ENCODE assay signal across 35 cellular contexts in the genomic region with DNA sequence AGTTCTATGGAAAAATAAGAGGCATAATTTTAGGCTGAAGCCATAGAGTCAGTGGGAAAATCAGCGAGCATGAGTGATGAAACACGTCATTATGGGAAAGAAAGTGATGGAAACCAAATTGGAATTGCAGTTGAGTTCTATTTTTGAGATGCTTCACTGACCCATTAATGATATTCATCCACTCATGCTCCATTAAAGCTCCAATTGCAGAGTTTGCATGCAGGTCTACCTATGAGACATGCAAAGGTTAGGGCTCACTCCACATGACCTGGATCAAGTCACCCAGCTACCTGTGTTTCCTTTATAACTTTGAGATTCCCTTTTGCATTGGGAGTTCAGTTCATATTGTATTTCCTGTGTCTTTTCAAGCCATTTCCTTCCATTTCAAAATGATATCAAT. TPM values are rescaled to one million over a fixed set of nuclear protein-coding genes. Genes with fewer than 3 reads are reported as not detected.
"Had no signal": no experiment of that assay in that cellular context is flagged by ENCODE, and none has a peak within 500 bp of the region (broad histone marks: within the 10 kb centered on the region; RNA-seq: fewer than 3 reads in every experiment).

No MANE protein-coding gene starts in this region.

- H3K36me3 Mint-ChIP-seq: activated naive CD4-positive, alpha-beta T cell treated with anti-CD3 and anti-CD28 coated beads, Interleukin-2, amount 10 ng/mL, durations not matched to agents 7 days and 5 days; activated naive CD8-positive, alpha-beta T cell had no signal

- H3K27ac Mint-ChIP-seq: activated B cell treated with CpG ODN at 0.5 μM for 24 hours; activated CD8-positive, alpha-beta T cell treated with anti-CD3 and anti-CD28 coated beads for 36 hours; activated naive CD4-positive, alpha-beta T cell treated with anti-CD3 and anti-CD28 coated beads, Interleukin-2, amount 10 ng/mL, durations not matched to agents 7 days and 5 days; activated naive CD8-positive, alpha-beta T cell; activated T-helper 2 cell treated with anti-CD3 and anti-CD28 coated beads, Interferon-gamma antibody, Interleukin-2, Interleukin-4, amounts not matched to agents 10 μg/mL and 5 μg/mL and 100 μg/mL, durations not matched to agents 14 hours and 24 hours and 36 hours; effector memory CD8-positive, alpha-beta T cell; T-helper 17 cell; T-helper 2 cell treated with Interferon-gamma antibody and Interleukin-4, amounts not matched to agents 5 μg/mL and 100 μg/mL, for 36 hours had no signal

- H3K4me1 Mint-ChIP-seq: activated B cell treated with CpG ODN at 0.5 μM for 24 hours; activated naive CD4-positive, alpha-beta T cell treated with anti-CD3 and anti-CD28 coated beads, Interleukin-2, amount 10 ng/mL, durations not matched to agents 7 days and 5 days had no signal

- H3K4me3 ChIP-seq: esophagus muscularis mucosa, gastrocnemius medialis, heart left ventricle had no signal

- H3K27me3 ChIP-seq: brain microvascular endothelial cell, foreskin keratinocyte had no signal

- H3K27ac ChIP-seq: brain microvascular endothelial cell, esophagus muscularis mucosa, foreskin keratinocyte, gastrocnemius medialis, heart left ventricle, WERI-Rb-1 had no signal

- H3K9me3 Mint-ChIP-seq: activated B cell treated with CpG ODN at 0.5 μM for 24 hours; activated CD8-positive, alpha-beta T cell treated with anti-CD3 and anti-CD28 coated beads for 36 hours; activated naive CD4-positive, alpha-beta T cell treated with anti-CD3 and anti-CD28 coated beads, Interleukin-2, amount 10 ng/mL, durations not matched to agents 7 days and 5 days; activated T-cell treated with anti-CD3 and anti-CD28 coated beads, Interleukin-2, amount 50 U/mL, for 4 hours; activated T-helper 2 cell treated with anti-CD3 and anti-CD28 coated beads, Interferon-gamma antibody, Interleukin-2, Interleukin-4, amounts not matched to agents 10 μg/mL and 5 μg/mL and 100 μg/mL, durations not matched to agents 14 hours and 24 hours and 36 hours; effector memory CD8-positive, alpha-beta T cell; T-helper 2 cell treated with Interferon-gamma antibody and Interleukin-4, amounts not matched to agents 5 μg/mL and 100 μg/mL, for 36 hours had no signal

- FAIRE-seq: astrocyte, colon had no signal

- H3K4me1 ChIP-seq: esophagus muscularis mucosa, foreskin keratinocyte, gastrocnemius medialis, heart left ventricle had no signal

- DNase-seq: activated B cell treated with CpG ODN at 0.5 μM for 24 hours; activated CD4-positive, alpha-beta T cell treated with anti-CD3 and anti-CD28 coated beads for 48 hours; activated CD4-positive, alpha-beta T cell treated with anti-CD3 and anti-CD28 coated beads, Interleukin-2, amount 50 U/mL, for 1 hour; activated CD4-positive, alpha-beta T cell treated with anti-CD3 and anti-CD28 coated beads, Interleukin-2, amount 50 U/mL, for 48 hours; activated CD8-positive, alpha-beta memory T cell treated with anti-CD3 and anti-CD28 coated beads for 24 hours; activated CD8-positive, alpha-beta T cell treated with anti-CD3 and anti-CD28 coated beads for 36 hours; activated effector memory CD4-positive, alpha-beta T cell treated with anti-CD3 and anti-CD28 coated beads, Interleukin-2, amount 50 U/mL, for 16 hours; activated naive CD4-positive, alpha-beta T cell treated with anti-CD3 and anti-CD28 coated beads, Interleukin-2, amount 10 ng/mL, durations not matched to agents 7 days and 5 days; activated T-cell treated with anti-CD3 and anti-CD28 coated beads, Interleukin-2, amount 50 U/mL, for 4 hours; amniotic stem cell; anterior cingulate cortex; brain microvascular endothelial cell; caudate nucleus; cortex of kidney; dermis blood vessel endothelial cell; effector CD4-positive, alpha-beta T cell; effector memory CD8-positive, alpha-beta T cell; erythroblast; foreskin keratinocyte; gastrocnemius medialis; glutamatergic neuron; heart left ventricle; T-helper 1 cell; T-helper 17 cell; T1000; WERI-Rb-1 had no signal

- H3K4me3 Mint-ChIP-seq: activated B cell treated with CpG ODN at 0.5 μM for 24 hours; activated CD8-positive, alpha-beta T cell treated with anti-CD3 and anti-CD28 coated beads for 36 hours; activated naive CD4-positive, alpha-beta T cell treated with anti-CD3 and anti-CD28 coated beads, Interleukin-2, amount 10 ng/mL, durations not matched to agents 7 days and 5 days; activated naive CD8-positive, alpha-beta T cell; activated T-cell treated with anti-CD3 and anti-CD28 coated beads, Interleukin-2, amount 50 U/mL, for 4 hours; effector memory CD8-positive, alpha-beta T cell; T-helper 17 cell; T-helper 2 cell treated with Interferon-gamma antibody and Interleukin-4, amounts not matched to agents 5 μg/mL and 100 μg/mL, for 36 hours had no signal

- H3K9me3 ChIP-seq: esophagus muscularis mucosa, gastrocnemius medialis, heart left ventricle had no signal

- ATAC-seq: activated CD4-positive, CD25-positive, alpha-beta regulatory T cell treated with anti-CD3 and anti-CD28 coated beads, Interleukin-2, amount 50 U/mL, for 24 hours; activated CD8-positive, alpha-beta T cell treated with anti-CD3 and anti-CD28 coated beads for 36 hours; activated T-cell treated with anti-CD3 and anti-CD28 coated beads, Interleukin-2, amount 50 U/mL, for 4 hours; effector memory CD8-positive, alpha-beta T cell; foreskin keratinocyte; gastrocnemius medialis; heart left ventricle; T-helper 17 cell had no signal

- H3K36me3 ChIP-seq: brain microvascular endothelial cell, esophagus muscularis mucosa, gastrocnemius medialis, heart left ventricle, WERI-Rb-1 had no signal

RNA-seq across cellular contexts. Expression of gene KRTAP2-4, which starts 8.0 kb away (rescaled TPM):
- total RNA-seq: activated B cell treated with CpG ODN at 0.5 μM for 24 hours; activated CD8-positive, alpha-beta T cell treated with anti-CD3 and anti-CD28 coated beads for 36 hours; activated T-cell treated with anti-CD3 and anti-CD28 coated beads, Interleukin-2, amount 50 U/mL, for 4 hours; activated T-helper 2 cell treated with anti-CD3 and anti-CD28 coated beads, Interferon-gamma antibody, Interleukin-2, Interleukin-4, amounts not matched to agents 10 μg/mL and 5 μg/mL and 100 μg/mL, durations not matched to agents 14 hours and 24 hours and 36 hours; astrocyte; chondrocyte; dermis blood vessel endothelial cell; esophagus muscularis mucosa; foreskin keratinocyte; gastrocnemius medialis; heart left ventricle; T-helper 17 cell had no signal
- polyA plus RNA-seq: adipose tissue, foreskin keratinocyte, heart left ventricle had no signal

RNA-seq across cellular contexts. Expression of gene KRTAP4-7, which starts 10.3 kb away (rescaled TPM):
- total RNA-seq: activated B cell treated with CpG ODN at 0.5 μM for 24 hours; activated CD8-positive, alpha-beta T cell treated with anti-CD3 and anti-CD28 coated beads for 36 hours; activated T-cell treated with anti-CD3 and anti-CD28 coated beads, Interleukin-2, amount 50 U/mL, for 4 hours; activated T-helper 2 cell treated with anti-CD3 and anti-CD28 coated beads, Interferon-gamma antibody, Interleukin-2, Interleukin-4, amounts not matched to agents 10 μg/mL and 5 μg/mL and 100 μg/mL, durations not matched to agents 14 hours and 24 hours and 36 hours; astrocyte; chondrocyte; dermis blood vessel endothelial cell; esophagus muscularis mucosa; foreskin keratinocyte; gastrocnemius medialis; heart left ventricle; T-helper 17 cell had no signal
- polyA plus RNA-seq: adipose tissue, foreskin keratinocyte, heart left ventricle had no signal

RNA-seq across cellular contexts. Expression of gene KRTAP2-3, which starts 13.8 kb away (rescaled TPM):
- total RNA-seq: activated B cell treated with CpG ODN at 0.5 μM for 24 hours; activated CD8-positive, alpha-beta T cell treated with anti-CD3 and anti-CD28 coated beads for 36 hours; activated T-cell treated with anti-CD3 and anti-CD28 coated beads, Interleukin-2, amount 50 U/mL, for 4 hours; activated T-helper 2 cell treated with anti-CD3 and anti-CD28 coated beads, Interferon-gamma antibody, Interleukin-2, Interleukin-4, amounts not matched to agents 10 μg/mL and 5 μg/mL and 100 μg/mL, durations not matched to agents 14 hours and 24 hours and 36 hours; chondrocyte; dermis blood vessel endothelial cell; esophagus muscularis mucosa; gastrocnemius medialis; heart left ventricle; T-helper 17 cell had no signal
- polyA plus RNA-seq: adipose tissue, heart left ventricle had no signal

RNA-seq across cellular contexts. Expression of gene KRTAP2-2, which starts 18.6 kb away (rescaled TPM):
- total RNA-seq: activated B cell treated with CpG ODN at 0.5 μM for 24 hours; activated CD8-positive, alpha-beta T cell treated with anti-CD3 and anti-CD28 coated beads for 36 hours; activated T-cell treated with anti-CD3 and anti-CD28 coated beads, Interleukin-2, amount 50 U/mL, for 4 hours; activated T-helper 2 cell treated with anti-CD3 and anti-CD28 coated beads, Interferon-gamma antibody, Interleukin-2, Interleukin-4, amounts not matched to agents 10 μg/mL and 5 μg/mL and 100 μg/mL, durations not matched to agents 14 hours and 24 hours and 36 hours; astrocyte; chondrocyte; dermis blood vessel endothelial cell; esophagus muscularis mucosa; foreskin keratinocyte; gastrocnemius medialis; heart left ventricle; T-helper 17 cell had no signal
- polyA plus RNA-seq: adipose tissue, foreskin keratinocyte, heart left ventricle had no signal

RNA-seq across cellular contexts. Expression of gene KRTAP4-8, which starts 24.3 kb away (rescaled TPM):
- total RNA-seq: activated B cell treated with CpG ODN at 0.5 μM for 24 hours; activated CD8-positive, alpha-beta T cell treated with anti-CD3 and anti-CD28 coated beads for 36 hours; activated T-cell treated with anti-CD3 and anti-CD28 coated beads, Interleukin-2, amount 50 U/mL, for 4 hours; activated T-helper 2 cell treated with anti-CD3 and anti-CD28 coated beads, Interferon-gamma antibody, Interleukin-2, Interleukin-4, amounts not matched to agents 10 μg/mL and 5 μg/mL and 100 μg/mL, durations not matched to agents 14 hours and 24 hours and 36 hours; astrocyte; chondrocyte; dermis blood vessel endothelial cell; esophagus muscularis mucosa; foreskin keratinocyte; gastrocnemius medialis; heart left ventricle; T-helper 17 cell had no signal
- polyA plus RNA-seq: adipose tissue, foreskin keratinocyte, heart left ventricle had no signal
